Comparison of ENCODE assay signal across 1 cellular context in the genomic region with DNA sequence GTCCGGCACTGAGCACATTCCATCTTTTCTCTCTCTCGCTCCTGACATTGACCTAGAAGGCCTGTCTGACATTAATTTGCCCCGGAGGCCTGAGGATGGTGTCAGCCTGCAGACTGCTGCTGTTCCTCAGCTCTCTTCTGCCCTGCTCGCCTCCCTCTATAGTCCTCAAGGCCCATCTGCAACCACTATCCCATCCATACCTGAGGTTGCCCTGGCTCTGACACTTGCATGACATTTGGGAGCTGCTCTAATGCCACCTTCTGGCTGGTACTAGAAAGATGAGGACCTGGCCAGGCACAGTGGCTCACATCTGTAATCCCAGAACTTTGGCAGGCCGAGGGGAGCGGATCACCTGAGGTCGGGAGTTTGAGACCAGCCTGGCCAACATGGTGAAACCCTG.
TF ChIP-seq lines count a peak whose summit lies in the region.

No MANE protein-coding gene starts in this region.

TF ChIP-seq in K562, 482 proteins besides CTCF, POLR2A, EP300 and RAD21 (continued from another document):
- TF ChIP-seq, protein P1, sequence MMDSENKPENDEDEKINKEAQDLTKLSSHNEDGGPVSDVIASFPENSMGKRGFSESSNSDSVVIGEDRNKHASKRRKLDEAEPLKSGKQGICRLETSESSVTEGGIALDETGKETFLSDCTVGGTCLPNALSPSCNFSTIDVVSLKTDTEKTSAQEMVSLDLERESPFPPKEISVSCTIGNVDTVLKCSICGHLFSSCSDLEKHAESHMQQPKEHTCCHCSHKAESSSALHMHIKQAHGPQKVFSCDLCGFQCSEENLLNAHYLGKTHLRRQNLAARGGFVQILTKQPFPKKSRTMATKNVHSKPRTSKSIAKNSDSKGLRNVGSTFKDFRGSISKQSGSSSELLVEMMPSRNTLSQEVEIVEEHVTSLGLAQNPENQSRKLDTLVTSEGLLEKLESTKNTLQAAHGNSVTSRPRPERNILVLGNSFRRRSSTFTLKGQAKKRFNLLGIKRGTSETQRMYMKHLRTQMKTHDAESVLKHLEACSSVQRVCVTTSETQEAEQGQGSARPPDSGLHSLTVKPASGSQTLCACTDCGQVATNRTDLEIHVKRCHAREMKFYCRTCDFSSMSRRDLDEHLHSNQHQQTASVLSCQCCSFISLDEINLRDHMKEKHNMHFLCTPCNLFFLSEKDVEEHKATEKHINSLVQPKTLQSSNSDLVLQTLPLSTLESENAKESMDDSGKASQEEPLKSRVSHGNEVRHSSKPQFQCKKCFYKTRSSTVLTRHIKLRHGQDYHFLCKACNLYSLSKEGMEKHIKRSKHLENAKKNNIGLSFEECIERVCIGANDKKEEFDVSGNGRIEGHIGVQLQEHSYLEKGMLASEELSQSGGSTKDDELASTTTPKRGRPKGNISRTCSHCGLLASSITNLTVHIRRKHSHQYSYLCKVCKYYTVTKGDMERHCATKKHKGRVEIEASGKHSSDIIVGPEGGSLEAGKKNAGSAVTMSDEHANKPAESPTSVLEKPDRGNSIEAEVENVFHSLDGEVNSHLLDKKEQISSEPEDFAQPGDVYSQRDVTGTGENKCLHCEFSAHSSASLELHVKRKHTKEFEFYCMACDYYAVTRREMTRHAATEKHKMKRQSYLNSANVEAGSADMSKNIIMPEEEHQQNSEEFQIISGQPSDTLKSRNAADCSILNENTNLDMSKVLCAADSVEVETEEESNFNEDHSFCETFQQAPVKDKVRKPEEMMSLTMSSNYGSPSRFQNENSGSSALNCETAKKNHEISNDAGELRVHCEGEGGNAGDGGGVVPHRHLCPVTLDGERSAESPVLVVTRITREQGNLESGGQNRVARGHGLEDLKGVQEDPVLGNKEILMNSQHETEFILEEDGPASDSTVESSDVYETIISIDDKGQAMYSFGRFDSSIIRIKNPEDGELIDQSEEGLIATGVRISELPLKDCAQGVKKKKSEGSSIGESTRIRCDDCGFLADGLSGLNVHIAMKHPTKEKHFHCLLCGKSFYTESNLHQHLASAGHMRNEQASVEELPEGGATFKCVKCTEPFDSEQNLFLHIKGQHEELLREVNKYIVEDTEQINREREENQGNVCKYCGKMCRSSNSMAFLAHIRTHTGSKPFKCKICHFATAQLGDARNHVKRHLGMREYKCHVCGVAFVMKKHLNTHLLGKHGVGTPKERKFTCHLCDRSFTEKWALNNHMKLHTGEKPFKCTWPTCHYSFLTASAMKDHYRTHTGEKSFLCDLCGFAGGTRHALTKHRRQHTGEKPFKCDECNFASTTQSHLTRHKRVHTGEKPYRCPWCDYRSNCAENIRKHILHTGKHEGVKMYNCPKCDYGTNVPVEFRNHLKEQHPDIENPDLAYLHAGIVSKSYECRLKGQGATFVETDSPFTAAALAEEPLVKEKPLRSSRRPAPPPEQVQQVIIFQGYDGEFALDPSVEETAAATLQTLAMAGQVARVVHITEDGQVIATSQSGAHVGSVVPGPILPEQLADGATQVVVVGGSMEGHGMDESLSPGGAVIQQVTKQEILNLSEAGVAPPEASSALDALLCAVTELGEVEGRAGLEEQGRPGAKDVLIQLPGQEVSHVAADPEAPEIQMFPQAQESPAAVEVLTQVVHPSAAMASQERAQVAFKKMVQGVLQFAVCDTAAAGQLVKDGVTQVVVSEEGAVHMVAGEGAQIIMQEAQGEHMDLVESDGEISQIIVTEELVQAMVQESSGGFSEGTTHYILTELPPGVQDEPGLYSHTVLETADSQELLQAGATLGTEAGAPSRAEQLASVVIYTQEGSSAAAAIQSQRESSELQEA (IDR thresholded peaks at IDR 0.05; ENCODE audit: low read depth): no peak
- TF ChIP-seq TAF9B (IDR thresholded peaks at IDR 0.05; ENCODE audit: partially characterized antibody) (no peak), ZNF79 (CRISPR knock-in tag; IDR thresholded peaks at IDR 0.05; ENCODE audit: low read depth) (no peak), ZNF124 (CRISPR knock-in tag; IDR thresholded peaks at IDR 0.05) (no peak), NCOA6 (IDR thresholded peaks at IDR 0.05) (no peak), ZNF561 (CRISPR knock-in tag; conservative IDR thresholded peaks at IDR 0.05) (no peak), SIN3B (IDR thresholded peaks at IDR 0.05; ENCODE audit: low read depth) (no peak), NCOR1 (IDR thresholded peaks at IDR 0.05) (no peak), DMBX1 (CRISPR knock-in tag; IDR thresholded peaks at IDR 0.05; ENCODE audit: borderline replicate concordance) (no peak)
- TF ChIP-seq, protein P2, sequence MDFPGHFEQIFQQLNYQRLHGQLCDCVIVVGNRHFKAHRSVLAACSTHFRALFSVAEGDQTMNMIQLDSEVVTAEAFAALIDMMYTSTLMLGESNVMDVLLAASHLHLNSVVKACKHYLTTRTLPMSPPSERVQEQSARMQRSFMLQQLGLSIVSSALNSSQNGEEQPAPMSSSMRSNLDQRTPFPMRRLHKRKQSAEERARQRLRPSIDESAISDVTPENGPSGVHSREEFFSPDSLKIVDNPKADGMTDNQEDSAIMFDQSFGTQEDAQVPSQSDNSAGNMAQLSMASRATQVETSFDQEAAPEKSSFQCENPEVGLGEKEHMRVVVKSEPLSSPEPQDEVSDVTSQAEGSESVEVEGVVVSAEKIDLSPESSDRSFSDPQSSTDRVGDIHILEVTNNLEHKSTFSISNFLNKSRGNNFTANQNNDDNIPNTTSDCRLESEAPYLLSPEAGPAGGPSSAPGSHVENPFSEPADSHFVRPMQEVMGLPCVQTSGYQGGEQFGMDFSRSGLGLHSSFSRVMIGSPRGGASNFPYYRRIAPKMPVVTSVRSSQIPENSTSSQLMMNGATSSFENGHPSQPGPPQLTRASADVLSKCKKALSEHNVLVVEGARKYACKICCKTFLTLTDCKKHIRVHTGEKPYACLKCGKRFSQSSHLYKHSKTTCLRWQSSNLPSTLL (IDR thresholded peaks at IDR 0.05): no peak
- TF ChIP-seq, protein P3, sequence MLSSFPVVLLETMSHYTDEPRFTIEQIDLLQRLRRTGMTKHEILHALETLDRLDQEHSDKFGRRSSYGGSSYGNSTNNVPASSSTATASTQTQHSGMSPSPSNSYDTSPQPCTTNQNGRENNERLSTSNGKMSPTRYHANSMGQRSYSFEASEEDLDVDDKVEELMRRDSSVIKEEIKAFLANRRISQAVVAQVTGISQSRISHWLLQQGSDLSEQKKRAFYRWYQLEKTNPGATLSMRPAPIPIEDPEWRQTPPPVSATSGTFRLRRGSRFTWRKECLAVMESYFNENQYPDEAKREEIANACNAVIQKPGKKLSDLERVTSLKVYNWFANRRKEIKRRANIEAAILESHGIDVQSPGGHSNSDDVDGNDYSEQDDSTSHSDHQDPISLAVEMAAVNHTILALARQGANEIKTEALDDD (IDR thresholded peaks at IDR 0.05): no peak
- TF ChIP-seq, protein P4, sequence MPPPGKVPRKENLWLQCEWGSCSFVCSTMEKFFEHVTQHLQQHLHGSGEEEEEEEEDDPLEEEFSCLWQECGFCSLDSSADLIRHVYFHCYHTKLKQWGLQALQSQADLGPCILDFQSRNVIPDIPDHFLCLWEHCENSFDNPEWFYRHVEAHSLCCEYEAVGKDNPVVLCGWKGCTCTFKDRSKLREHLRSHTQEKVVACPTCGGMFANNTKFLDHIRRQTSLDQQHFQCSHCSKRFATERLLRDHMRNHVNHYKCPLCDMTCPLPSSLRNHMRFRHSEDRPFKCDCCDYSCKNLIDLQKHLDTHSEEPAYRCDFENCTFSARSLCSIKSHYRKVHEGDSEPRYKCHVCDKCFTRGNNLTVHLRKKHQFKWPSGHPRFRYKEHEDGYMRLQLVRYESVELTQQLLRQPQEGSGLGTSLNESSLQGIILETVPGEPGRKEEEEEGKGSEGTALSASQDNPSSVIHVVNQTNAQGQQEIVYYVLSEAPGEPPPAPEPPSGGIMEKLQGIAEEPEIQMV (tag; conservative IDR thresholded peaks at IDR 0.05; ENCODE audit: low read depth): no peak
- TF ChIP-seq, protein P5, sequence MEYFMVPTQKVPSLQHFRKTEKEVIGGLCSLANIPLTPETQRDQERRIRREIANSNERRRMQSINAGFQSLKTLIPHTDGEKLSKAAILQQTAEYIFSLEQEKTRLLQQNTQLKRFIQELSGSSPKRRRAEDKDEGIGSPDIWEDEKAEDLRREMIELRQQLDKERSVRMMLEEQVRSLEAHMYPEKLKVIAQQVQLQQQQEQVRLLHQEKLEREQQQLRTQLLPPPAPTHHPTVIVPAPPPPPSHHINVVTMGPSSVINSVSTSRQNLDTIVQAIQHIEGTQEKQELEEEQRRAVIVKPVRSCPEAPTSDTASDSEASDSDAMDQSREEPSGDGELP (CRISPR knock-in tag; IDR thresholded peaks at IDR 0.05; ENCODE audit: borderline replicate concordance): no peak
- TF ChIP-seq, protein P6, sequence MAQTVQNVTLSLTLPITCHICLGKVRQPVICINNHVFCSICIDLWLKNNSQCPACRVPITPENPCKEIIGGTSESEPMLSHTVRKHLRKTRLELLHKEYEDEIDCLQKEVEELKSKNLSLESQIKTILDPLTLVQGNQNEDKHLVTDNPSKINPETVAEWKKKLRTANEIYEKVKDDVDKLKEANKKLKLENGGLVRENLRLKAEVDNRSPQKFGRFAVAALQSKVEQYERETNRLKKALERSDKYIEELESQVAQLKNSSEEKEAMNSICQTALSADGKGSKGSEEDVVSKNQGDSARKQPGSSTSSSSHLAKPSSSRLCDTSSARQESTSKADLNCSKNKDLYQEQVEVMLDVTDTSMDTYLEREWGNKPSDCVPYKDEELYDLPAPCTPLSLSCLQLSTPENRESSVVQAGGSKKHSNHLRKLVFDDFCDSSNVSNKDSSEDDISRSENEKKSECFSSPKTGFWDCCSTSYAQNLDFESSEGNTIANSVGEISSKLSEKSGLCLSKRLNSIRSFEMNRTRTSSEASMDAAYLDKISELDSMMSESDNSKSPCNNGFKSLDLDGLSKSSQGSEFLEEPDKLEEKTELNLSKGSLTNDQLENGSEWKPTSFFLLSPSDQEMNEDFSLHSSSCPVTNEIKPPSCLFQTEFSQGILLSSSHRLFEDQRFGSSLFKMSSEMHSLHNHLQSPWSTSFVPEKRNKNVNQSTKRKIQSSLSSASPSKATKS (CRISPR knock-in tag; IDR thresholded peaks at IDR 0.05): no peak
